Comparison of ENCODE assay signal across 27 cellular contexts in the genomic region with DNA sequence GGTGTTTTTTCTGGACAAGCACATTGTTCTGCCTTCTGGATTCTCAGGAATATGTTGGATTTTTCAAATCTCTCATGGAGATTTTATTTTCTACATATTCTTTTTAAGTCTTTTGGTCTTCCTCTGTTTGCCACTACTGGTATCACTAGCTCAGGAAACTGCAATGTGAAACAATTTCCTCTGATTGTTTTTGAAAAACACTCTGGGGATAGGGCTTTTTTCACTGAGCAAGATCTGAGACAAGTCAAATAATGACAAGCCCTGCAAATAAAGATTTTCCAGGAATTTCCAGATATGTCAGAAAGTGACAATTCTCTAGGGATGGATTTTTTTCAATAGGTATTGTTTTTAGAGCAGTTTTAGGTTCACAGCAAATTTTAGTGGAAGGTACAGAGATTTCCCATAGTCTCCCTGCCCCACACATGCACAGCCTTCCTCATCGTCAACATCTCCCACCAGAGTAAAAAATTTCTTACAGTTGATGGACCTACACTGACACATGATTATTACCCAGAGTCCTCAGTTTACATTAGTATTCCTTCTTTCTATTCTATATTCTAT.
"Had no signal": no experiment of that assay in that cellular context is flagged by ENCODE, and none has a peak within 500 bp of the region (broad histone marks: within the 10 kb centered on the region; RNA-seq: fewer than 3 reads in every experiment).

No MANE protein-coding gene starts in this region.

- H3K4me3 ChIP-seq: heart left ventricle, hepatocyte, lower lobe of right lung, neural progenitor cell, sigmoid colon, spleen, suprapubic skin, thoracic aorta, tibial artery, upper lobe of right lung had no signal

- H3K4me1 ChIP-seq: lower lobe of right lung, neural progenitor cell, parathyroid adenoma, sigmoid colon, spleen, suprapubic skin, tibial artery, upper lobe of right lung had no signal

- H3K9ac ChIP-seq: neural progenitor cell, parathyroid adenoma had no signal

- H3K9me3 ChIP-seq: lower lobe of right lung, neutrophil, sigmoid colon, suprapubic skin, thoracic aorta, upper lobe of right lung had no signal

- H2AFZ ChIP-seq: hepatocyte, neural progenitor cell, parathyroid adenoma had no signal

- H3K4me2 ChIP-seq: hepatocyte, neural progenitor cell had no signal

- H3K27me3 ChIP-seq: heart left ventricle, hepatocyte, neural progenitor cell, neutrophil, sigmoid colon, spleen, suprapubic skin, tibial artery, upper lobe of right lung had no signal

- H3K36me3 ChIP-seq: heart left ventricle, lower lobe of right lung, neural progenitor cell, neutrophil, sigmoid colon, spleen, suprapubic skin, thoracic aorta, tibial artery, upper lobe of right lung had no signal

- DNase-seq: heart left ventricle; islet precursor cell; lower lobe of right lung; mesendoderm; naive B cell; natural killer cell; nephron progenitor cell; occipital lobe; retina; right cardiac atrium; sigmoid colon; small intestine; spleen; stimulated activated CD4-positive, alpha-beta T cell treated with anti-CD3 and anti-CD28 coated beads, Interleukin-4, amount 100 ng/mL, for 24 hours; stimulated activated naive CD4-positive, alpha-beta T cell; tibial artery; trophoblast cell; upper lobe of right lung had no signal

- ATAC-seq: left lobe of liver; lower lobe of right lung; natural killer cell; right cardiac atrium; stimulated activated effector memory CD8-positive, alpha-beta T cell treated with anti-CD3 and anti-CD28 coated beads, Interleukin-12 subunit alpha, Interleukin-12 subunit beta, amount 100 ng/mL, for 72 hours; upper lobe of right lung had no signal

- H3K79me2 ChIP-seq: hepatocyte, parathyroid adenoma had no signal

- FAIRE-seq: small intestine, urothelium cell line had no signal

- H3K27ac ChIP-seq: hepatocyte, lower lobe of right lung, neural progenitor cell, neutrophil, parathyroid adenoma, sigmoid colon, spleen, suprapubic skin, thoracic aorta, tibial artery, upper lobe of right lung had no signal
